Comparison of ENCODE assay signal across 2 cellular contexts in the genomic region with DNA sequence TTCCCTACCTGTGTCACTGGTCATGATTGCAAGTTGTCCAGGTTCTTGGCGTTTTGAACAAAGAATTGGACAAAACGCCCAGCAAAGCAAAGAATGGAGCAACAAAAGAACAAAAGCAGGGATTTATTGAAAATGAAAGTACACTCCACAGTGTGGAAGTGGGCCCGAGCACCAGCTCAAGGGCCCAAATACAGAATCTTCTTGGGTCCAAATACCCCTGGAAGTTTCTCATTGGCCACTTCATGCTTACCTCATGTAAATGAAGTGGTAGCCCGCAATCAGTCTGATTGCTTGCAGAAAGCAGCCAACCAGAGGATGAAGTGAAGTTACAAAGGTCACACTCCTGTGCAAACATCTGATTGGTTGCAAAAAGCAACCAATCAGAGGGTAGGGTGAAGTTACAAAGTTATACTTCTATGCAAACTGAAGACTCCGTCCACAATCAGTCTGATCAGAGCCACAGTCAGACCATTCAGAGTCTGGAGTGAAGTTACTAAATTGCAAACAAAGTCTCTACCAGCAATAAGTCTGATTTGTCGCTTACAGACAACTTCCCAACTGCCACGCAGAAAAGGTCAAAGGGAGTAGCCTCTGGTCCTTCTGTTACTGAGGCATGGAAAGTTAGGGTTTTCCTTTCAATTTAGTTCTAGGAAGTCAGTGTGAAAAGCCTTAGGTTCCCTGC.
TF ChIP-seq lines count a peak whose summit lies in the region.

No MANE protein-coding gene starts in this region.

TF ChIP-seq in SK-N-SH, 30 proteins besides CTCF, POLR2A, EP300 and RAD21 (continued from another document):
- TF ChIP-seq, protein P1, sequence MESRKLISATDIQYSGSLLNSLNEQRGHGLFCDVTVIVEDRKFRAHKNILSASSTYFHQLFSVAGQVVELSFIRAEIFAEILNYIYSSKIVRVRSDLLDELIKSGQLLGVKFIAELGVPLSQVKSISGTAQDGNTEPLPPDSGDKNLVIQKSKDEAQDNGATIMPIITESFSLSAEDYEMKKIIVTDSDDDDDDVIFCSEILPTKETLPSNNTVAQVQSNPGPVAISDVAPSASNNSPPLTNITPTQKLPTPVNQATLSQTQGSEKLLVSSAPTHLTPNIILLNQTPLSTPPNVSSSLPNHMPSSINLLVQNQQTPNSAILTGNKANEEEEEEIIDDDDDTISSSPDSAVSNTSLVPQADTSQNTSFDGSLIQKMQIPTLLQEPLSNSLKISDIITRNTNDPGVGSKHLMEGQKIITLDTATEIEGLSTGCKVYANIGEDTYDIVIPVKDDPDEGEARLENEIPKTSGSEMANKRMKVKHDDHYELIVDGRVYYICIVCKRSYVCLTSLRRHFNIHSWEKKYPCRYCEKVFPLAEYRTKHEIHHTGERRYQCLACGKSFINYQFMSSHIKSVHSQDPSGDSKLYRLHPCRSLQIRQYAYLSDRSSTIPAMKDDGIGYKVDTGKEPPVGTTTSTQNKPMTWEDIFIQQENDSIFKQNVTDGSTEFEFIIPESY (IDR thresholded peaks at IDR 0.05; ENCODE audit: borderline replicate concordance, low read depth) = no peak
- TF ChIP-seq GABPA (IDR thresholded peaks at IDR 0.05; ENCODE audit: low read depth) (no peak), FOXM1 (IDR thresholded peaks at IDR 0.05; ENCODE audit: low read depth) (no peak), ELF1 (IDR thresholded peaks at IDR 0.05) (no peak), NFIC (IDR thresholded peaks at IDR 0.05; ENCODE audit: borderline replicate concordance) (no peak), TAF1 (IDR thresholded peaks at IDR 0.05; ENCODE audit: borderline replicate concordance, low read depth, low read length) (no peak), TEAD4 (IDR thresholded peaks at IDR 0.05; ENCODE audit: borderline replicate concordance, insufficient read depth) (no peak), NRF1 (IDR thresholded peaks at IDR 0.05; ENCODE audit: low read depth, low read length) (no peak), YY1 (IDR thresholded peaks at IDR 0.05; ENCODE audit: low read depth) (no peak), SIN3A (IDR thresholded peaks at IDR 0.05; ENCODE audit: borderline replicate concordance, low read depth, low read length) (no peak), RXRA (IDR thresholded peaks at IDR 0.05; ENCODE audit: borderline replicate concordance, low read depth) (no peak), FOXJ3 (CRISPR knock-in tag; IDR thresholded peaks at IDR 0.05) (no peak), RFX5 (IDR thresholded peaks at IDR 0.05; ENCODE audit: low read length) (no peak)
- TF ChIP-seq, protein P2, sequence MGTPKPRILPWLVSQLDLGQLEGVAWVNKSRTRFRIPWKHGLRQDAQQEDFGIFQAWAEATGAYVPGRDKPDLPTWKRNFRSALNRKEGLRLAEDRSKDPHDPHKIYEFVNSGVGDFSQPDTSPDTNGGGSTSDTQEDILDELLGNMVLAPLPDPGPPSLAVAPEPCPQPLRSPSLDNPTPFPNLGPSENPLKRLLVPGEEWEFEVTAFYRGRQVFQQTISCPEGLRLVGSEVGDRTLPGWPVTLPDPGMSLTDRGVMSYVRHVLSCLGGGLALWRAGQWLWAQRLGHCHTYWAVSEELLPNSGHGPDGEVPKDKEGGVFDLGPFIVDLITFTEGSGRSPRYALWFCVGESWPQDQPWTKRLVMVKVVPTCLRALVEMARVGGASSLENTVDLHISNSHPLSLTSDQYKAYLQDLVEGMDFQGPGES (IDR thresholded peaks at IDR 0.05; ENCODE audit: low read depth, low read length) = no peak
- TF ChIP-seq, protein P3, sequence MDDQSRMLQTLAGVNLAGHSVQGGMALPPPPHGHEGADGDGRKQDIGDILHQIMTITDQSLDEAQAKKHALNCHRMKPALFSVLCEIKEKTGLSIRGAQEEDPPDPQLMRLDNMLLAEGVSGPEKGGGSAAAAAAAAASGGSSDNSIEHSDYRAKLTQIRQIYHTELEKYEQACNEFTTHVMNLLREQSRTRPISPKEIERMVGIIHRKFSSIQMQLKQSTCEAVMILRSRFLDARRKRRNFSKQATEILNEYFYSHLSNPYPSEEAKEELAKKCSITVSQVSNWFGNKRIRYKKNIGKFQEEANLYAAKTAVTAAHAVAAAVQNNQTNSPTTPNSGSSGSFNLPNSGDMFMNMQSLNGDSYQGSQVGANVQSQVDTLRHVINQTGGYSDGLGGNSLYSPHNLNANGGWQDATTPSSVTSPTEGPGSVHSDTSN (IDR thresholded peaks at IDR 0.05) = no peak
- TF ChIP-seq, protein P4, sequence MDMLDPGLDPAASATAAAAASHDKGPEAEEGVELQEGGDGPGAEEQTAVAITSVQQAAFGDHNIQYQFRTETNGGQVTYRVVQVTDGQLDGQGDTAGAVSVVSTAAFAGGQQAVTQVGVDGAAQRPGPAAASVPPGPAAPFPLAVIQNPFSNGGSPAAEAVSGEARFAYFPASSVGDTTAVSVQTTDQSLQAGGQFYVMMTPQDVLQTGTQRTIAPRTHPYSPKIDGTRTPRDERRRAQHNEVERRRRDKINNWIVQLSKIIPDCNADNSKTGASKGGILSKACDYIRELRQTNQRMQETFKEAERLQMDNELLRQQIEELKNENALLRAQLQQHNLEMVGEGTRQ (IDR thresholded peaks at IDR 0.05; ENCODE audit: borderline replicate concordance, low read depth, low read length) = no peak
- TF ChIP-seq, protein P5, sequence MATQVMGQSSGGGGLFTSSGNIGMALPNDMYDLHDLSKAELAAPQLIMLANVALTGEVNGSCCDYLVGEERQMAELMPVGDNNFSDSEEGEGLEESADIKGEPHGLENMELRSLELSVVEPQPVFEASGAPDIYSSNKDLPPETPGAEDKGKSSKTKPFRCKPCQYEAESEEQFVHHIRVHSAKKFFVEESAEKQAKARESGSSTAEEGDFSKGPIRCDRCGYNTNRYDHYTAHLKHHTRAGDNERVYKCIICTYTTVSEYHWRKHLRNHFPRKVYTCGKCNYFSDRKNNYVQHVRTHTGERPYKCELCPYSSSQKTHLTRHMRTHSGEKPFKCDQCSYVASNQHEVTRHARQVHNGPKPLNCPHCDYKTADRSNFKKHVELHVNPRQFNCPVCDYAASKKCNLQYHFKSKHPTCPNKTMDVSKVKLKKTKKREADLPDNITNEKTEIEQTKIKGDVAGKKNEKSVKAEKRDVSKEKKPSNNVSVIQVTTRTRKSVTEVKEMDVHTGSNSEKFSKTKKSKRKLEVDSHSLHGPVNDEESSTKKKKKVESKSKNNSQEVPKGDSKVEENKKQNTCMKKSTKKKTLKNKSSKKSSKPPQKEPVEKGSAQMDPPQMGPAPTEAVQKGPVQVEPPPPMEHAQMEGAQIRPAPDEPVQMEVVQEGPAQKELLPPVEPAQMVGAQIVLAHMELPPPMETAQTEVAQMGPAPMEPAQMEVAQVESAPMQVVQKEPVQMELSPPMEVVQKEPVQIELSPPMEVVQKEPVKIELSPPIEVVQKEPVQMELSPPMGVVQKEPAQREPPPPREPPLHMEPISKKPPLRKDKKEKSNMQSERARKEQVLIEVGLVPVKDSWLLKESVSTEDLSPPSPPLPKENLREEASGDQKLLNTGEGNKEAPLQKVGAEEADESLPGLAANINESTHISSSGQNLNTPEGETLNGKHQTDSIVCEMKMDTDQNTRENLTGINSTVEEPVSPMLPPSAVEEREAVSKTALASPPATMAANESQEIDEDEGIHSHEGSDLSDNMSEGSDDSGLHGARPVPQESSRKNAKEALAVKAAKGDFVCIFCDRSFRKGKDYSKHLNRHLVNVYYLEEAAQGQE (IDR thresholded peaks at IDR 0.05; ENCODE audit: low read depth, low read length) = no peak

TF ChIP-seq in SK-N-SH treated with all-trans-retinoic acid at 6 μM for 48 hours, 23 proteins besides CTCF, POLR2A, EP300 and RAD21:
- TF ChIP-seq, protein P6, sequence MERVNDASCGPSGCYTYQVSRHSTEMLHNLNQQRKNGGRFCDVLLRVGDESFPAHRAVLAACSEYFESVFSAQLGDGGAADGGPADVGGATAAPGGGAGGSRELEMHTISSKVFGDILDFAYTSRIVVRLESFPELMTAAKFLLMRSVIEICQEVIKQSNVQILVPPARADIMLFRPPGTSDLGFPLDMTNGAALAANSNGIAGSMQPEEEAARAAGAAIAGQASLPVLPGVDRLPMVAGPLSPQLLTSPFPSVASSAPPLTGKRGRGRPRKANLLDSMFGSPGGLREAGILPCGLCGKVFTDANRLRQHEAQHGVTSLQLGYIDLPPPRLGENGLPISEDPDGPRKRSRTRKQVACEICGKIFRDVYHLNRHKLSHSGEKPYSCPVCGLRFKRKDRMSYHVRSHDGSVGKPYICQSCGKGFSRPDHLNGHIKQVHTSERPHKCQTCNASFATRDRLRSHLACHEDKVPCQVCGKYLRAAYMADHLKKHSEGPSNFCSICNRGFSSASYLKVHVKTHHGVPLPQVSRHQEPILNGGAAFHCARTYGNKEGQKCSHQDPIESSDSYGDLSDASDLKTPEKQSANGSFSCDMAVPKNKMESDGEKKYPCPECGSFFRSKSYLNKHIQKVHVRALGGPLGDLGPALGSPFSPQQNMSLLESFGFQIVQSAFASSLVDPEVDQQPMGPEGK (CRISPR knock-in tag; IDR thresholded peaks at IDR 0.05; ENCODE audit: borderline replicate concordance) = no peak
- TF ChIP-seq CSDC2 (CRISPR knock-in tag; IDR thresholded peaks at IDR 0.05) (no peak), BACH2 (CRISPR knock-in tag; IDR thresholded peaks at IDR 0.05; ENCODE audit: borderline replicate concordance) (no peak), RARB (CRISPR knock-in tag; IDR thresholded peaks at IDR 0.05) (no peak), ZFP3 (CRISPR knock-in tag; IDR thresholded peaks at IDR 0.05) (no peak), ZC3H10 (CRISPR knock-in tag; IDR thresholded peaks at IDR 0.05) (no peak), ISL1 (CRISPR knock-in tag; IDR thresholded peaks at IDR 0.05) (no peak), ZNF70 (CRISPR knock-in tag; IDR thresholded peaks at IDR 0.05) (no peak), GLIS3 (CRISPR knock-in tag; IDR thresholded peaks at IDR 0.05) (no peak), ZNF565 (CRISPR knock-in tag; conservative IDR thresholded peaks at IDR 0.05; ENCODE audit: low read depth) (no peak)
- TF ChIP-seq, protein P7, sequence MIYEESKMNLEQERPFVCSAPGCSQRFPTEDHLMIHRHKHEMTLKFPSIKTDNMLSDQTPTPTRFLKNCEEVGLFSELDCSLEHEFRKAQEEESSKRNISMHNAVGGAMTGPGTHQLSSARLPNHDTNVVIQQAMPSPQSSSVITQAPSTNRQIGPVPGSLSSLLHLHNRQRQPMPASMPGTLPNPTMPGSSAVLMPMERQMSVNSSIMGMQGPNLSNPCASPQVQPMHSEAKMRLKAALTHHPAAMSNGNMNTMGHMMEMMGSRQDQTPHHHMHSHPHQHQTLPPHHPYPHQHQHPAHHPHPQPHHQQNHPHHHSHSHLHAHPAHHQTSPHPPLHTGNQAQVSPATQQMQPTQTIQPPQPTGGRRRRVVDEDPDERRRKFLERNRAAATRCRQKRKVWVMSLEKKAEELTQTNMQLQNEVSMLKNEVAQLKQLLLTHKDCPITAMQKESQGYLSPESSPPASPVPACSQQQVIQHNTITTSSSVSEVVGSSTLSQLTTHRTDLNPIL (CRISPR knock-in tag; IDR thresholded peaks at IDR 0.05; ENCODE audit: low read depth) = no peak
- TF ChIP-seq, protein P8, sequence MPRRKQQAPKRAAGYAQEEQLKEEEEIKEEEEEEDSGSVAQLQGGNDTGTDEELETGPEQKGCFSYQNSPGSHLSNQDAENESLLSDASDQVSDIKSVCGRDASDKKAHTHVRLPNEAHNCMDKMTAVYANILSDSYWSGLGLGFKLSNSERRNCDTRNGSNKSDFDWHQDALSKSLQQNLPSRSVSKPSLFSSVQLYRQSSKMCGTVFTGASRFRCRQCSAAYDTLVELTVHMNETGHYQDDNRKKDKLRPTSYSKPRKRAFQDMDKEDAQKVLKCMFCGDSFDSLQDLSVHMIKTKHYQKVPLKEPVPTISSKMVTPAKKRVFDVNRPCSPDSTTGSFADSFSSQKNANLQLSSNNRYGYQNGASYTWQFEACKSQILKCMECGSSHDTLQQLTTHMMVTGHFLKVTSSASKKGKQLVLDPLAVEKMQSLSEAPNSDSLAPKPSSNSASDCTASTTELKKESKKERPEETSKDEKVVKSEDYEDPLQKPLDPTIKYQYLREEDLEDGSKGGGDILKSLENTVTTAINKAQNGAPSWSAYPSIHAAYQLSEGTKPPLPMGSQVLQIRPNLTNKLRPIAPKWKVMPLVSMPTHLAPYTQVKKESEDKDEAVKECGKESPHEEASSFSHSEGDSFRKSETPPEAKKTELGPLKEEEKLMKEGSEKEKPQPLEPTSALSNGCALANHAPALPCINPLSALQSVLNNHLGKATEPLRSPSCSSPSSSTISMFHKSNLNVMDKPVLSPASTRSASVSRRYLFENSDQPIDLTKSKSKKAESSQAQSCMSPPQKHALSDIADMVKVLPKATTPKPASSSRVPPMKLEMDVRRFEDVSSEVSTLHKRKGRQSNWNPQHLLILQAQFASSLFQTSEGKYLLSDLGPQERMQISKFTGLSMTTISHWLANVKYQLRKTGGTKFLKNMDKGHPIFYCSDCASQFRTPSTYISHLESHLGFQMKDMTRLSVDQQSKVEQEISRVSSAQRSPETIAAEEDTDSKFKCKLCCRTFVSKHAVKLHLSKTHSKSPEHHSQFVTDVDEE (CRISPR knock-in tag; IDR thresholded peaks at IDR 0.05) = no peak
- TF ChIP-seq, protein P9, sequence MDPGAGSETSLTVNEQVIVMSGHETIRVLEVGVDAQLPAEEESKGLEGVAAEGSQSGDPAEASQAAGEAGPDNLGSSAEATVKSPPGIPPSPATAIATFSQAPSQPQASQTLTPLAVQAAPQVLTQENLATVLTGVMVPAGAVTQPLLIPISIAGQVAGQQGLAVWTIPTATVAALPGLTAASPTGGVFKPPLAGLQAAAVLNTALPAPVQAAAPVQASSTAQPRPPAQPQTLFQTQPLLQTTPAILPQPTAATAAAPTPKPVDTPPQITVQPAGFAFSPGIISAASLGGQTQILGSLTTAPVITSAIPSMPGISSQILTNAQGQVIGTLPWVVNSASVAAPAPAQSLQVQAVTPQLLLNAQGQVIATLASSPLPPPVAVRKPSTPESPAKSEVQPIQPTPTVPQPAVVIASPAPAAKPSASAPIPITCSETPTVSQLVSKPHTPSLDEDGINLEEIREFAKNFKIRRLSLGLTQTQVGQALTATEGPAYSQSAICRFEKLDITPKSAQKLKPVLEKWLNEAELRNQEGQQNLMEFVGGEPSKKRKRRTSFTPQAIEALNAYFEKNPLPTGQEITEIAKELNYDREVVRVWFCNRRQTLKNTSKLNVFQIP (CRISPR knock-in tag; IDR thresholded peaks at IDR 0.05; ENCODE audit: borderline replicate concordance, low read depth) = no peak
- TF ChIP-seq, protein P10, sequence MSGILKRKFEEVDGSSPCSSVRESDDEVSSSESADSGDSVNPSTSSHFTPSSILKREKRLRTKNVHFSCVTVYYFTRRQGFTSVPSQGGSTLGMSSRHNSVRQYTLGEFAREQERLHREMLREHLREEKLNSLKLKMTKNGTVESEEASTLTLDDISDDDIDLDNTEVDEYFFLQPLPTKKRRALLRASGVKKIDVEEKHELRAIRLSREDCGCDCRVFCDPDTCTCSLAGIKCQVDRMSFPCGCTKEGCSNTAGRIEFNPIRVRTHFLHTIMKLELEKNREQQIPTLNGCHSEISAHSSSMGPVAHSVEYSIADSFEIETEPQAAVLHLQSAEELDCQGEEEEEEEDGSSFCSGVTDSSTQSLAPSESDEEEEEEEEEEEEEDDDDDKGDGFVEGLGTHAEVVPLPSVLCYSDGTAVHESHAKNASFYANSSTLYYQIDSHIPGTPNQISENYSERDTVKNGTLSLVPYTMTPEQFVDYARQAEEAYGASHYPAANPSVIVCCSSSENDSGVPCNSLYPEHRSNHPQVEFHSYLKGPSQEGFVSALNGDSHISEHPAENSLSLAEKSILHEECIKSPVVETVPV (CRISPR knock-in tag; IDR thresholded peaks at IDR 0.05) = no peak
